Comparison of ENCODE assay signal across 18 cellular contexts in genomic region chr4:38016698-38017097, GRCh38. TPM values are rescaled to one million over a fixed set of nuclear protein-coding genes. Genes with fewer than 3 reads are reported as not detected.
"Had no signal": no experiment of that assay in that cellular context is flagged by ENCODE, and none has a peak within 500 bp of the region (broad histone marks: within the 10 kb centered on the region; RNA-seq: fewer than 3 reads in every experiment).

No MANE protein-coding gene starts in this region.

- H3K27me3 ChIP-seq: adrenal gland, pancreas, tibial nerve had no signal

- H3K4me3 Mint-ChIP-seq: activated CD4-positive, alpha-beta T cell treated with anti-CD3 and anti-CD28 coated beads, Interleukin-2, amount 10 ng/mL, durations not matched to agents 7 days and 5 days; activated naive CD4-positive, alpha-beta T cell treated with anti-CD3 and anti-CD28 coated beads for 36 hours; activated T-helper 17 cell treated with anti-CD3 and anti-CD28 coated beads, Interleukin-2, amount 50 U/mL, for 72 hours; immature natural killer cell; stimulated activated effector memory CD8-positive, alpha-beta T cell treated with anti-CD3 and anti-CD28 coated beads, Interleukin-12 subunit alpha, Interleukin-12 subunit beta, amount 100 ng/mL, for 72 hours had no signal

- H3K9me3 ChIP-seq: adrenal gland, mucosa of descending colon, pancreas, SK-N-SH, tibial nerve had no signal

- H3K9ac ChIP-seq: SK-N-SH had no signal

- H3K4me1 ChIP-seq: tibial nerve had no signal

- DNase-seq: activated CD4-positive, alpha-beta T cell treated with anti-CD3 and anti-CD28 coated beads, Interleukin-2, amount 10 ng/mL, durations not matched to agents 7 days and 5 days; activated CD8-positive, alpha-beta memory T cell treated with anti-CD3 and anti-CD28 coated beads for 24 hours; activated naive CD4-positive, alpha-beta T cell treated with anti-CD3 and anti-CD28 coated beads for 36 hours; adrenal gland; central memory CD4-positive, alpha-beta T cell; dermis blood vessel endothelial cell; erythroblast; immature natural killer cell; left colon; mucosa of descending colon; pancreas; retina; SK-N-SH had no signal

- H3K36me3 ChIP-seq: adrenal gland had no signal

- H3K27ac ChIP-seq: adrenal gland, pancreas, tibial nerve had no signal

- H3K27me3 Mint-ChIP-seq: activated CD4-positive, alpha-beta T cell treated with anti-CD3 and anti-CD28 coated beads, Interleukin-2, amount 10 ng/mL, durations not matched to agents 7 days and 5 days; activated T-helper 17 cell treated with anti-CD3 and anti-CD28 coated beads, Interleukin-2, amount 50 U/mL, for 72 hours had no signal

- H3K9me3 Mint-ChIP-seq: activated T-helper 17 cell treated with anti-CD3 and anti-CD28 coated beads, Interleukin-2, amount 50 U/mL, for 72 hours; immature natural killer cell; stimulated activated effector memory CD8-positive, alpha-beta T cell treated with anti-CD3 and anti-CD28 coated beads, Interleukin-12 subunit alpha, Interleukin-12 subunit beta, amount 100 ng/mL, for 72 hours had no signal

- ATAC-seq: activated T-helper 17 cell treated with anti-CD3 and anti-CD28 coated beads, Interleukin-2, amount 50 U/mL, for 72 hours; left colon; mucosa of descending colon; pancreas; stimulated activated effector memory CD8-positive, alpha-beta T cell treated with anti-CD3 and anti-CD28 coated beads, Interleukin-12 subunit alpha, Interleukin-12 subunit beta, amount 100 ng/mL, for 72 hours had no signal

- H3K4me3 ChIP-seq: adrenal gland, mucosa of descending colon, pancreas, tibial nerve had no signal

- H3K27ac Mint-ChIP-seq: activated CD4-positive, alpha-beta T cell treated with anti-CD3 and anti-CD28 coated beads, Interleukin-2, amount 10 ng/mL, durations not matched to agents 7 days and 5 days; activated naive CD4-positive, alpha-beta T cell treated with anti-CD3 and anti-CD28 coated beads for 36 hours; activated T-helper 17 cell treated with anti-CD3 and anti-CD28 coated beads, Interleukin-2, amount 50 U/mL, for 72 hours; stimulated activated effector memory CD8-positive, alpha-beta T cell treated with anti-CD3 and anti-CD28 coated beads, Interleukin-12 subunit alpha, Interleukin-12 subunit beta, amount 100 ng/mL, for 72 hours had no signal

RNA-seq across cellular contexts. Expression of gene PTTG2, which starts 56.5 kb away (rescaled TPM):
- total RNA-seq: activated naive CD4-positive, alpha-beta T cell treated with anti-CD3 and anti-CD28 coated beads for 36 hours; glomerular endothelial cell; lung microvascular endothelial cell had no signal
